ENCODE assay signal across 10 cellular contexts in genomic region chr9:68979538-68980314, GRCh38. TPM values are rescaled to one million over a fixed set of nuclear protein-coding genes. Genes with fewer than 3 reads are reported as not detected.
A peak's percentile ranks its signal among the peaks of the same experiment; 100 is the strongest.
DNase-seq lines count a peak whose midpoint lies in the region; ATAC-seq and TF ChIP-seq lines count a peak whose summit lies in the region.
"Had no signal": no experiment of that assay in that cellular context is flagged by ENCODE, and none has a peak within 500 bp of the region (broad histone marks: within the 10 kb centered on the region; RNA-seq: fewer than 3 reads in every experiment).

No MANE protein-coding gene starts in this region.

- peak; percentile 17 to 32 for DNase-seq in stimulated activated CD4-positive, alpha-beta T cell treated with anti-CD3 and anti-CD28 coated beads, Interleukin-15, amount 100 ng/mL, for 48 hours (ENCODE audit: low read depth in 2 of 2)
- DNase-seq in stimulated activated CD4-positive, alpha-beta T cell treated with anti-CD3 and anti-CD28 coated beads, Interleukin-12 subunit alpha, Interleukin-12 subunit beta, amount 100 ng/mL, for 4 hours = no peak
- peak; percentile 6 for DNase-seq in activated naive CD4-positive, alpha-beta T cell treated with Interleukin-2 at 50 U/mL for 16 hours
- DNase-seq in left colon = peak; percentile 23 to 62
- DNase-seq in HK-2 (ENCODE audit: unreplicated experiment) = no peak
- no peak for DNase-seq in RWPE1 (ENCODE audit: low spot score)
- no peak for DNase-seq in T-helper 9 cell
- DNase-seq in dedifferentiated amniotic fluid mesenchymal stem cell (ENCODE audit: extremely low spot score) = no peak

- no peak for TF ChIP-seq CTCF in RWPE1 (conservative IDR thresholded peaks at IDR 0.05; ENCODE audit: low read depth)

- intact Hi-C loops in left colon (cut with DNase I, micrococcal nuclease) = no loop called here

- H3K27ac ChIP-seq in RWPE1 = no peak overlapping the region
- H3K27ac ChIP-seq: parathyroid adenoma had no signal

- CTCF ChIA-PET in RWPE1 (lab: Yijun Ruan, JAX) = interaction anchor here (0.7 to 0.8 kb wide), 2 partner anchors 20 kb away, joined by 3 to 5 read pairs; no protein-coding TSS in a partner anchor

- POLR2A ChIA-PET in RWPE1 (lab: Yijun Ruan, JAX; ENCODE audit: low non-redundant PET) = no interaction called here

- ATAC-seq in left colon = peak; percentile 33

RNA-seq across cellular contexts. Expression of gene PRKACG, which starts 34.2 kb away (rescaled TPM):
- not detected for total RNA-seq in left colon
- total RNA-seq: RPMI7951 had no signal

RNA-seq across cellular contexts. Expression of gene FXN, which starts 55.8 kb away (rescaled TPM):
- 10 to 100 TPM in 1 of 2 donors, 1 to 10 TPM in 1; 7.9 to 11.2 TPM for total RNA-seq in left colon

Comparison
In these comparisons a context has a peak if more than half of its experiments do, and no peak if none do; other contexts are left out.
1. DNase-seq: peak in stimulated activated CD4-positive, alpha-beta T cell treated with anti-CD3 and anti-CD28 coated beads, Interleukin-15, amount 100 ng/mL, for 48 hours (2 of 2), activated naive CD4-positive, alpha-beta T cell treated with Interleukin-2 at 50 U/mL for 16 hours (single experiment) and left colon (2 of 2); none in stimulated activated CD4-positive, alpha-beta T cell treated with anti-CD3 and anti-CD28 coated beads, Interleukin-12 subunit alpha, Interleukin-12 subunit beta, amount 100 ng/mL, for 4 hours (single experiment), HK-2 (single experiment), RWPE1 (single experiment), T-helper 9 cell (single experiment) and dedifferentiated amniotic fluid mesenchymal stem cell (single experiment).